In the genomic region with DNA sequence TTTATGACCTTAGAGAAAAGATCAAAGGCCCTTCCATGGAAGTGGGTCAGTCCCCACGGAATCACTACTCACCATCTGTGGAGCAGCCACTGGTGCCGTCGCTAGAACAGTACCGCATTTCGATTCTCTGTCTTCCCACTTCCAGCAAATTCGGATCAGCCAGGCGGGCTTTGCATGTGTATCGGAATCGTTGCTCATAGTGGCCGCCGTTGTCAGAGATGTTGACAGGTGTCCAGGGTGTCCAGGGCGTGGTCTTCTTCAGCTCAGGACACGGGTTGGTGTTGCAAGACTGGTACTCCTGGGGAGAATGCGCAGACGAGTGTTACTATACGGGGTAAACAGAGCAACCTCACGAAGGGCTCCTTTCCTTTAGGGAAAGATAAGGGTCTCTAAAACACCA, we compare ENCODE assay signal across 21 cellular contexts.
A peak's percentile ranks its signal among the peaks of the same experiment; 100 is the strongest.
DNase-seq lines count a peak whose midpoint lies in the region; ATAC-seq, FAIRE-seq and TF ChIP-seq lines count a peak whose summit lies in the region.
"Had no signal": no experiment of that assay in that cellular context is flagged by ENCODE, and none has a peak within 500 bp of the region (broad histone marks: within the 10 kb centered on the region; RNA-seq: fewer than 3 reads in every experiment).

No MANE protein-coding gene starts in this region.

- intact Hi-C loops in esophagus muscularis mucosa (cut with DNase I) = no loop called here

- 93% methylated on average over 11 of the region's 17 CpGs for WGBS in esophagus muscularis mucosa

- POLR2A ChIA-PET in activated CD8-positive, alpha-beta T cell treated with anti-CD3 and anti-CD28 coated beads, Interleukin-2, amount 10 ng/mL, durations not matched to agents 7 days and 5 days (lab: Charles Lee) = no interaction called here

- no peak overlapping the region for H3K27ac ChIP-seq in esophagus muscularis mucosa (replicated peaks in 1 of 4)
- H3K27ac ChIP-seq: BLaER1 treated with 17β-estradiol and CSF1 and Interleukin-3, amounts not matched to agents 10 nM and 100 nM; C4-2B had no signal

- ATAC-seq in activated CD8-positive, alpha-beta T cell treated with anti-CD3 and anti-CD28 coated beads, Interleukin-2, amount 10 ng/mL, durations not matched to agents 7 days and 5 days = no peak
- ATAC-seq: CD8-positive, alpha-beta T cell had no signal

- H3K27me3 Mint-ChIP-seq in activated CD8-positive, alpha-beta T cell treated with anti-CD3 and anti-CD28 coated beads, Interleukin-2, amount 10 ng/mL, durations not matched to agents 7 days and 5 days (ENCODE audit: low read depth) = no peaks in the 10 kb centered on the region
- H3K27me3 Mint-ChIP-seq: CD4-positive, alpha-beta T cell had no signal

- H3K27ac Mint-ChIP-seq in activated CD8-positive, alpha-beta T cell treated with anti-CD3 and anti-CD28 coated beads, Interleukin-2, amount 10 ng/mL, durations not matched to agents 7 days and 5 days = no peak overlapping the region
- H3K27ac Mint-ChIP-seq: CD4-positive, alpha-beta T cell; CD8-positive, alpha-beta T cell had no signal

- CTCF ChIA-PET in activated CD8-positive, alpha-beta T cell treated with anti-CD3 and anti-CD28 coated beads, Interleukin-2, amount 10 ng/mL, durations not matched to agents 7 days and 5 days (lab: Charles Lee) = no interaction called here

- H3K4me1 ChIP-seq in esophagus muscularis mucosa = no peaks in the 10 kb centered on the region
- H3K4me1 ChIP-seq: BE2C, Caco-2 had no signal

- TF ChIP-seq POLR2A in esophagus muscularis mucosa (IDR thresholded peaks at IDR 0.05; ENCODE audit: low read depth) = no peak

- peaks cover 0 to 4% (median 0%) of the 10 kb centered on the region in 4 donors for H3K9me3 ChIP-seq in esophagus muscularis mucosa
- H3K9me3 ChIP-seq: Caco-2 had no signal

- DNase-seq in HTR-8/SVneo (ENCODE audit: insufficient read length, low spot score) (no peak), esophagus muscularis mucosa (ENCODE audit: extremely low spot score) (peak; percentile 78), cortex of kidney (lab: John Stamatoyannopoulos, UW) (no peak), amygdala (lab: John Stamatoyannopoulos, UW) (no peak)
- no peak for DNase-seq in activated CD8-positive, alpha-beta T cell treated with anti-CD3 and anti-CD28 coated beads, Interleukin-2, amount 10 ng/mL, durations not matched to agents 7 days and 5 days
- DNase-seq: 8988T; ACHN; BE2C; Caco-2; Calu3; CD4-positive, alpha-beta T cell; CD8-positive, alpha-beta T cell; DMS79 treated with DMSO at 0.1 percent for 48 hours; GF-D8 had no signal

- H3K4me1 Mint-ChIP-seq in activated CD8-positive, alpha-beta T cell treated with anti-CD3 and anti-CD28 coated beads, Interleukin-2, amount 10 ng/mL, durations not matched to agents 7 days and 5 days (ENCODE audit: low read depth) = no peaks in the 10 kb centered on the region

- no peak for TF ChIP-seq EP300 in esophagus muscularis mucosa (IDR thresholded peaks at IDR 0.05)

- H3K36me3 ChIP-seq in esophagus muscularis mucosa = peaks cover 0 to 28% (median 0%) of the 10 kb centered on the region in 4 donors
- H3K36me3 ChIP-seq: BE2C; BLaER1 treated with 17β-estradiol and CSF1 and Interleukin-3, amounts not matched to agents 10 nM and 100 nM had no signal

- no peak overlapping the region for H3K4me3 ChIP-seq in esophagus muscularis mucosa
- H3K4me3 ChIP-seq: BLaER1 treated with 17β-estradiol and CSF1 and Interleukin-3, amounts not matched to agents 10 nM and 100 nM had no signal

- no peak for TF ChIP-seq CTCF in esophagus muscularis mucosa (IDR thresholded peaks at IDR 0.05)

- no peaks in the 10 kb centered on the region for H3K27me3 ChIP-seq in esophagus muscularis mucosa
- H3K27me3 ChIP-seq: BE2C; BLaER1 treated with 17β-estradiol and CSF1 and Interleukin-3, amounts not matched to agents 10 nM and 100 nM had no signal

- H3K36me3 Mint-ChIP-seq in activated CD8-positive, alpha-beta T cell treated with anti-CD3 and anti-CD28 coated beads, Interleukin-2, amount 10 ng/mL, durations not matched to agents 7 days and 5 days (ENCODE audit: low read depth) = no peaks in the 10 kb centered on the region
- H3K36me3 Mint-ChIP-seq: CD8-positive, alpha-beta T cell had no signal

- FAIRE-seq in HTR-8/SVneo (lab: Jason Lieb, UNC) = peak; percentile 70
- FAIRE-seq: A204.1, D721Med, G401.6, GM12891, GM19239 had no signal

- no peak overlapping the region for H3K4me3 Mint-ChIP-seq in activated CD8-positive, alpha-beta T cell treated with anti-CD3 and anti-CD28 coated beads, Interleukin-2, amount 10 ng/mL, durations not matched to agents 7 days and 5 days
- H3K4me3 Mint-ChIP-seq: CD4-positive, alpha-beta T cell; CD8-positive, alpha-beta T cell had no signal

- peaks cover 8% of the 10 kb centered on the region for H3K9me3 Mint-ChIP-seq in activated CD8-positive, alpha-beta T cell treated with anti-CD3 and anti-CD28 coated beads, Interleukin-2, amount 10 ng/mL, durations not matched to agents 7 days and 5 days (ENCODE audit: insufficient read depth)
- H3K9me3 Mint-ChIP-seq: CD4-positive, alpha-beta T cell had no signal
